ENCODE assay signal across 9 cellular contexts in the genomic region with DNA sequence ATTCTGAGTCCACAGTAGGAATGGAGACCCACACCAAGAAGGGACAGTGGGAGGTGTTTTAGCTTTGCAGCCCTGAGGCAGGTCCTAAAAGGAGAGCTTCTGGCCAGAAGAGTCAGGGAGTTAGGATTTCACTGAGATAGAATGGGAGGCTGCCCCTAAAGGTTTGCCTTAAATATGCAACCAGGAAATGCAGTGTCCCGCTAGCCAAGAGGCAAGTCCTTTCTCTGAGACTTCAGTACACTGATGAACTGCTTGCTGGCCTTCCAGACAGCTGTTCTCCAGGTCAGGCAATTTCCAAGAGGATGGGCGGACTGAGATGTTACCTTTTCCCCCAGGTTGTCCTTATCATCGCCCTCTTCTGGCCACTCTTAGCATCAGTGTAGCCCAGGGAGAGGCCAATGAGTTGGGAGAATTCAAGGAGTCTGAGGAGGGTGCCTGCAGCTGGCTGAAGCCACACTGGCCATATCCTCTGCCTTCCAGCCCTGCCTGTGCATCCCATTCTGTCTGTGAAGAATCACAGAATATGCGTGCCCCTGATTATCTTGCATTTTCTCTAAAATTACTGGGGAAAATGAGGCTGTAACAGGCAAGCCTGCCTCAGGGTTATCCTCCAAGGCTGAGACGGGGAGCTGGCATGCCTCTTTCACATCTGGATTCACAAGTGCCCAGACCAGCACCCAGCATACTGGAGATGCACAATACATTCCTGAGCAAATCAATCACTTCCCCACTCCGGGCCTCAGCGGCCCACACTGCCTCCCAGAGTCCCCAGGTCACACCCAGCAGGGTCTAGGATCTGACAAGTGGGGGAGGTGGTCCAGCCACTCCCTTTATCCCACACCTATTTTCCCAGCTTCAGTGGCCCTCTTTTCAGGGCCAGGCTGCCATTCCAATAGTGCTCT. TPM values are rescaled to one million over a fixed set of nuclear protein-coding genes. Genes with fewer than 3 reads are reported as not detected.
A peak's percentile ranks its signal among the peaks of the same experiment; 100 is the strongest.
DNase-seq lines count a peak whose midpoint lies in the region; ATAC-seq and TF ChIP-seq lines count a peak whose summit lies in the region.
"Had no signal": no experiment of that assay in that cellular context is flagged by ENCODE, and none has a peak within 500 bp of the region (broad histone marks: within the 10 kb centered on the region; RNA-seq: fewer than 3 reads in every experiment).

No MANE protein-coding gene starts in this region.

- H3K36me3 ChIP-seq in H7 (replicated peaks; ENCODE audit: control insufficient read depth, insufficient read depth, low read length) (no peaks in the 10 kb centered on the region), SJCRH30 (no peaks in the 10 kb centered on the region), esophagus squamous epithelium (no peaks in the 10 kb centered on the region)
- H3K36me3 ChIP-seq: BLaER1 treated with 17β-estradiol and CSF1 and Interleukin-3, amounts not matched to agents 10 nM and 100 nM had no signal

- H3K4me3 Mint-ChIP-seq in osteocyte (ENCODE audit: unreplicated experiment), result no peak overlapping the region

- WGBS in esophagus squamous epithelium, 2 donors, result 67 to 71% methylated on average over 3 to 4 of the region's 7 CpGs

- no peak for ATAC-seq in HG02870 (IDR thresholded peaks at IDR 0.05; ENCODE audit: unreplicated experiment)
- ATAC-seq in HG02763 (IDR thresholded peaks at IDR 0.05; ENCODE audit: unreplicated experiment), result no peak

- no peaks in the 10 kb centered on the region for H3K36me3 Mint-ChIP-seq in osteocyte (ENCODE audit: unreplicated experiment)

- H3K4me3 ChIP-seq in H7 (ENCODE audit: insufficient read depth, low read depth, low read length), result no peak overlapping the region
- H3K4me3 ChIP-seq in SJCRH30, result no peak overlapping the region; the same call in 1 of the 2 replicates
- H3K4me3 ChIP-seq in esophagus squamous epithelium, result no peak overlapping the region

- intact Hi-C loops in esophagus squamous epithelium (cut with DNase I), result loop anchor here (10.0 kb wide), 1 partner anchor 116 kb away; no protein-coding TSS in a partner anchor

- peak in 5 of 6 experiments; percentile 30 to 58 (median 37) for TF ChIP-seq CTCF in esophagus squamous epithelium (IDR thresholded peaks at IDR 0.05)
- peak; percentile 55 for TF ChIP-seq CTCF in osteocyte (IDR thresholded peaks at IDR 0.05)

- H3K9me3 ChIP-seq in SJCRH30 (replicated peaks) (no peaks in the 10 kb centered on the region), esophagus squamous epithelium (no peaks in the 10 kb centered on the region)
- H3K9me3 ChIP-seq: BLaER1 treated with 17β-estradiol and CSF1 and Interleukin-3, amounts not matched to agents 10 nM and 100 nM had no signal

- H3K4me1 ChIP-seq in SJCRH30 (peaks cover 7% of the 10 kb centered on the region), esophagus squamous epithelium (peaks cover 22 to 29% (median 24%) of the 10 kb centered on the region in 3 donors)

- H3K27me3 ChIP-seq in H7 (ENCODE audit: control insufficient read depth, insufficient read depth, low read length) (peaks cover 21% of the 10 kb centered on the region), SJCRH30 (no peaks in the 10 kb centered on the region), esophagus squamous epithelium (peaks cover 0 to 49% (median 4%) of the 10 kb centered on the region in 4 donors)

- H3K27ac Mint-ChIP-seq in osteocyte (ENCODE audit: unreplicated experiment), result no peak overlapping the region

- H3K27ac ChIP-seq in SJCRH30, result no peak overlapping the region
- no peak overlapping the region for H3K27ac ChIP-seq in esophagus squamous epithelium
- H3K27ac ChIP-seq: BLaER1 treated with 17β-estradiol and CSF1 and Interleukin-3, amounts not matched to agents 10 nM and 100 nM had no signal

- peaks cover 16% of the 10 kb centered on the region for H3K4me1 Mint-ChIP-seq in osteocyte (ENCODE audit: unreplicated experiment)

- DNase-seq in NCI-H1417 (lab: John Stamatoyannopoulos, UW) (peak in 2 of 3 experiments; percentile 44 to 45), NCI-H1417 treated with DMSO at 0.1 percent for 48 hours (lab: John Stamatoyannopoulos, UW) (no peak), H7 (peak; percentile 85), SJCRH30 (peak; percentile 39 to 68), esophagus squamous epithelium (lab: John Stamatoyannopoulos, UW) (no peak), osteocyte (ENCODE audit: extremely low spot score, unreplicated experiment) (peak; percentile 64)

- H3K27me3 Mint-ChIP-seq in osteocyte (ENCODE audit: unreplicated experiment), result peaks cover 18% of the 10 kb centered on the region

- H3K9me3 Mint-ChIP-seq in osteocyte (ENCODE audit: unreplicated experiment), result no peaks in the 10 kb centered on the region

- TF ChIP-seq POLR2A in esophagus squamous epithelium (IDR thresholded peaks at IDR 0.05), result no peak

RNA-seq across cellular contexts. Expression of a gene that starts 2.4 kb away (rescaled TPM):
- 2.5 and 5.0 TPM in 2 replicates for total RNA-seq in H7 (2014; rRNA removed; shearing (Covaris generic))
- total RNA-seq in SJCRH30 (2014; rRNA removed; shearing (Covaris generic)), result 9.2 and 10.3 TPM in 2 replicates
- total RNA-seq in esophagus squamous epithelium (under 1 TPM in 2 of 4 donors, not detected in 2; 0.40 to 0.62 TPM), osteocyte (0.18 TPM in 1 of 2 replicates, not detected in the other)

Comparison
In these comparisons a context has a peak if more than half of its experiments do, and no peak if none do; other contexts are left out.
1. DNase-seq: peak in NCI-H1417 (2 of 3), H7 (single experiment), SJCRH30 (2 of 2) and osteocyte (single experiment); none in NCI-H1417 treated with DMSO at 0.1 percent for 48 hours (single experiment) and esophagus squamous epithelium (single experiment).